In genomic region chr16:11245222-11245737, GRCh38 we compare ENCODE assay signal across 23 cellular contexts. TPM values are rescaled to one million over a fixed set of nuclear protein-coding genes. Genes with fewer than 3 reads are reported as not detected.
"Had no signal": no experiment of that assay in that cellular context is flagged by ENCODE, and none has a peak within 500 bp of the region (broad histone marks: within the 10 kb centered on the region; RNA-seq: fewer than 3 reads in every experiment).

No MANE protein-coding gene starts in this region.

- H3K36me3 ChIP-seq: heart left ventricle, SJSA1, suprapubic skin had no signal

- DNase-seq: activated CD4-positive, alpha-beta T cell treated with anti-CD3 and anti-CD28 coated beads, Interleukin-2, amount 50 U/mL, for 1 hour; activated effector memory CD4-positive, alpha-beta T cell treated with Interleukin-2 at 50 U/mL for 16 hours; cortex of kidney; effector memory CD4-positive, alpha-beta T cell; left colon; mammary epithelial cell; naive thymus-derived CD4-positive, alpha-beta T cell; nucleus accumbens; psoas muscle; spleen; stimulated activated CD4-positive, alpha-beta T cell treated with anti-CD3 and anti-CD28 coated beads, Interleukin-1b, Interleukin-23, amount 100 ng/mL, for 48 hours; stimulated activated naive CD4-positive, alpha-beta T cell had no signal

- H3K27me3 Mint-ChIP-seq: central memory CD8-positive, alpha-beta T cell; naive thymus-derived CD4-positive, alpha-beta T cell; type B pancreatic cell had no signal

- H3K4me1 ChIP-seq: SJSA1, suprapubic skin had no signal

- FAIRE-seq: frontal cortex had no signal

- H3K9me3 ChIP-seq: heart left ventricle, psoas muscle, SJSA1, spleen, suprapubic skin had no signal

- H3K27ac Mint-ChIP-seq: brain, type B pancreatic cell, WTC11 had no signal

- H3K27me3 ChIP-seq: heart left ventricle, SJSA1, spleen, suprapubic skin had no signal

- H3K4me3 Mint-ChIP-seq: brain; central memory CD8-positive, alpha-beta T cell; type B pancreatic cell; WTC11 had no signal

- H3K4me1 Mint-ChIP-seq: brain had no signal

- H3K9me3 Mint-ChIP-seq: central memory CD8-positive, alpha-beta T cell; naive thymus-derived CD4-positive, alpha-beta T cell; type B pancreatic cell; WTC11 had no signal

- ATAC-seq: heart left ventricle; left colon; naive thymus-derived CD4-positive, alpha-beta T cell; psoas muscle; sciatic nerve; WTC11 had no signal

- H3K27ac ChIP-seq: heart left ventricle, psoas muscle, SJSA1, spleen, suprapubic skin had no signal

- H3K36me3 Mint-ChIP-seq: brain, type B pancreatic cell, WTC11 had no signal

- H3K4me3 ChIP-seq: heart left ventricle, psoas muscle, SJSA1, spleen, suprapubic skin had no signal

RNA-seq across cellular contexts. Expression of gene TNP2, which starts 23.8 kb away (rescaled TPM):
- total RNA-seq: fibroblast of lung; frontal cortex; heart left ventricle; left colon; mammary epithelial cell; mononuclear cell; naive thymus-derived CD4-positive, alpha-beta T cell; psoas muscle; sciatic nerve; SJSA1; spleen; suprapubic skin; WTC11 had no signal

RNA-seq across cellular contexts. Expression of gene PRM3, which starts 28.1 kb away (rescaled TPM):
- total RNA-seq: fibroblast of lung; frontal cortex; heart left ventricle; left colon; mammary epithelial cell; mononuclear cell; naive thymus-derived CD4-positive, alpha-beta T cell; psoas muscle; sciatic nerve; SJSA1; spleen; suprapubic skin; WTC11 had no signal

RNA-seq across cellular contexts. Expression of gene PRM2, which starts 31.0 kb away (rescaled TPM):
- total RNA-seq: fibroblast of lung; frontal cortex; heart left ventricle; left colon; mammary epithelial cell; mononuclear cell; naive thymus-derived CD4-positive, alpha-beta T cell; psoas muscle; sciatic nerve; SJSA1; spleen; suprapubic skin; WTC11 had no signal

RNA-seq across cellular contexts. Expression of gene PRM1, which starts 35.9 kb away (rescaled TPM):
- total RNA-seq: fibroblast of lung; frontal cortex; heart left ventricle; left colon; mammary epithelial cell; mononuclear cell; naive thymus-derived CD4-positive, alpha-beta T cell; psoas muscle; sciatic nerve; SJSA1; spleen; suprapubic skin had no signal
